ENCODE assay signal across 3 cellular contexts in genomic region chr7:78223598-78223997, GRCh38.
"Had no signal": no experiment of that assay in that cellular context is flagged by ENCODE, and none has a peak within 500 bp of the region (broad histone marks: within the 10 kb centered on the region; RNA-seq: fewer than 3 reads in every experiment).

No MANE protein-coding gene starts in this region.

- ATAC-seq: GM12878 had no signal

- DNase-seq: GDM1, GF-D8 had no signal

- H3K4me3 ChIP-seq: GM12878 had no signal
